18 cellular contexts compared by ENCODE assay signal in the genomic region with DNA sequence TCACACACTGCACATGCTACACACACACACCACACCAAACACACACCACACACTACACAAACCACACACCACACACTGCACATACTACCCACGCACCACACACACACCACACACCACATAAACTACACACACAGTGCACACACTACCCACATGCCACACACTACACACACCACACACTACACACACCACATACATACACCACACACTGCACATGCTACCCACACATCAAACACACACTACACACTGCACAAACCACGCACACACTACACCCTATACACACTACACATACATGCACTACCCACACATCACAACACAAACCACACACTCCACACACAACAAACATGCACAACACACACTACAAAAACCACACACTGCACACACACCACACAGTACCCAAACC. TPM values are rescaled to one million over a fixed set of nuclear protein-coding genes. Genes with fewer than 3 reads are reported as not detected.
A peak's percentile ranks its signal among the peaks of the same experiment; 100 is the strongest.
DNase-seq lines count a peak whose midpoint lies in the region; FAIRE-seq and TF ChIP-seq lines count a peak whose summit lies in the region.
"Had no signal": no experiment of that assay in that cellular context is flagged by ENCODE, and none has a peak within 500 bp of the region (broad histone marks: within the 10 kb centered on the region; RNA-seq: fewer than 3 reads in every experiment).

No MANE protein-coding gene starts in this region.

- peak overlapping the region; percentile 35; the same call in 1 of the 2 replicates for H2BK20ac ChIP-seq in H1 (ENCODE audit: low read length)

- TF ChIP-seq RAD21 in H1 (IDR thresholded peaks at IDR 0.05 in 1 of 2, conservative IDR thresholded peaks at IDR 0.05 in 1 of 2; ENCODE audit: low read depth in 2 of 2, low read length in 2 of 2), result no peak

- H3K27ac ChIP-seq in H1 (ENCODE audit: low read depth, low read length) (no peak overlapping the region), tibial artery (no peak overlapping the region)

- H4K8ac ChIP-seq in H1 (ENCODE audit: extremely low read depth, insufficient read depth, low read length), result no peak overlapping the region

- no peak overlapping the region; a peak in 1 of 4 replicates for H3K4me2 ChIP-seq in H1 (ENCODE audit: insufficient read depth in 1 of 2, low read depth in 2 of 2, low read length in 2 of 2)

- H3K56ac ChIP-seq in H1 (replicated peaks; ENCODE audit: insufficient read length, low read depth, low read length), result peak overlapping the region; percentile 100

- H4K91ac ChIP-seq in H1 (replicated peaks; ENCODE audit: insufficient read length, low read length), result peak overlapping the region; percentile 97

- H2BK12ac ChIP-seq in H1 (ENCODE audit: low read depth, low read length), result peak overlapping the region; percentile 6; the same call in 1 of the 2 replicates

- CTCF ChIA-PET in H1 (lab: Charles Lee; ENCODE audit: partially characterized antibody), result no interaction called here

- DNase-seq in HTR-8/SVneo (ENCODE audit: insufficient read length, low spot score) (no peak), H1 (ENCODE audit: low read depth in 1 of 2, low spot score in 2 of 2) (no peak), GF-D8 (lab: John Stamatoyannopoulos, UW) (no peak), tibial artery (no peak)
- DNase-seq: C1 segment of cervical spinal cord; CD8-positive, alpha-beta memory T cell; DMS53; H7; NCI-H1417 treated with DMSO at 0.1 percent for 48 hours; NCI-H187 treated with DMSO at 0.1 percent for 48 hours; NCI-H226; NCI-H524; NCI-H82; PC-3; RPMI8226; SIG-M5; T-helper 1 cell had no signal

- TF ChIP-seq CTCF in H1 (IDR thresholded peaks at IDR 0.05; ENCODE audit: control extremely low read depth in 1 of 3, insufficient read depth in 1 of 3, low read depth in 1 of 3, low read length in 3 of 3) (no peak), tibial artery (IDR thresholded peaks at IDR 0.05) (no peak)

- H2BK15ac ChIP-seq in H1 (ENCODE audit: low read length), result peak overlapping the region; percentile 62; the same call in 1 of the 2 replicates

- H3K79me1 ChIP-seq in H1 (ENCODE audit: low read depth, low read length), result peaks cover 3% of the 10 kb centered on the region; the same call in 1 of the 2 replicates

- 88% methylated on average over 2 of the region's 2 CpGs; no CpG with 5 or more reads in 1 of the 2 experiments for WGBS in H1 (ENCODE audit: extremely low coverage in 1 of 2, insufficient coverage in 1 of 2, insufficient read length in 1 of 2, insufficient replicate concordance in 2 of 2, low coverage in 1 of 2, low lambda C conversion rate in 2 of 2, missing lambda C conversion rate in 1 of 2), 2 experiments

- H2AFZ ChIP-seq in H1 (ENCODE audit: low read length), result no peak overlapping the region

- H2BK5ac ChIP-seq in H1 (ENCODE audit: low read depth, low read length), result peak overlapping the region; percentile 21; the same call in 1 of the 2 replicates

- H3K9ac ChIP-seq in H1 (replicated peaks in 1 of 4; ENCODE audit: extremely low read depth in 1 of 4, low read depth in 3 of 4, low read length in 3 of 4), result peak overlapping the region in 1 of 4 experiments; percentile 62; a peak in 1 of 7 replicates

- H3K4me3 ChIP-seq in H1 (ENCODE audit: extremely low read depth in 1 of 4, insufficient read depth in 2 of 4, low read depth in 3 of 4, low read length in 4 of 4) (no peak overlapping the region), tibial artery (no peak overlapping the region)

- POLR2A ChIA-PET in H1 (lab: Charles Lee; ENCODE audit: partially characterized antibody), result no interaction called here

- intact Hi-C loops in tibial artery (cut with DNase I; ENCODE audit: low total_unique reads), result no loop called here

- TF ChIP-seq POLR2A in H1 (IDR thresholded peaks at IDR 0.05; ENCODE audit: control extremely low read depth in 1 of 2, low read depth in 2 of 2, low read length in 2 of 2), result no peak

- no peaks in the 10 kb centered on the region; a peak in 1 of 8 replicates for H3K36me3 ChIP-seq in H1 (ENCODE audit: control insufficient read depth in 2 of 4, insufficient read depth in 4 of 4, low read length in 3 of 4)
- no peaks in the 10 kb centered on the region for H3K36me3 ChIP-seq in tibial artery

- peaks cover 0 to 16% (median 10%) of the 10 kb centered on the region in 4 experiments; a peak in 6 of 7 replicates for H3K4me1 ChIP-seq in H1 (replicated peaks in 1 of 4; ENCODE audit: control insufficient read depth in 3 of 4, insufficient read depth in 4 of 4, low read length in 3 of 4)
- H3K4me1 ChIP-seq in tibial artery, result no peaks in the 10 kb centered on the region

- H3K18ac ChIP-seq in H1 (ENCODE audit: extremely low read depth, low read length), result no peak overlapping the region

- H4K20me1 ChIP-seq in H1 (replicated peaks in 1 of 2; ENCODE audit: control insufficient read depth in 1 of 2, insufficient read depth in 2 of 2, low read length in 2 of 2), result peaks cover 0 to 21% of the 10 kb centered on the region in 2 experiments

- peak overlapping the region; percentile 12 for H4K5ac ChIP-seq in H1 (ENCODE audit: insufficient read length, low read depth, low read length)

- no peak overlapping the region for H3K14ac ChIP-seq in H1 (ENCODE audit: insufficient read length)

- H3K23ac ChIP-seq in H1 (ENCODE audit: insufficient read length), result no peak overlapping the region

- H2BK120ac ChIP-seq in H1 (replicated peaks; ENCODE audit: low read depth, low read length), result no peak overlapping the region

- H3K9me3 ChIP-seq in H1 (ENCODE audit: insufficient read depth in 2 of 2, low read depth in 1 of 2, low read length in 1 of 2) (no peaks in the 10 kb centered on the region; a peak in 1 of 4 replicates), tibial artery (no peaks in the 10 kb centered on the region)

- H3K4ac ChIP-seq in H1 (replicated peaks; ENCODE audit: insufficient read length, low read depth, low read length), result no peak overlapping the region

- no peaks in the 10 kb centered on the region for H3K79me2 ChIP-seq in H1 (ENCODE audit: control insufficient read depth in 1 of 2, insufficient read depth in 2 of 2, low read length in 2 of 2)

- peaks cover 24% of the 10 kb centered on the region; the same call in 1 of the 2 replicates for H3K23me2 ChIP-seq in H1 (ENCODE audit: low read depth, low read length)

- no peak for TF ChIP-seq EP300 in H1 (IDR thresholded peaks at IDR 0.05; ENCODE audit: borderline replicate concordance in 1 of 2, low read depth in 2 of 2, low read length in 2 of 2)

- H2AK5ac ChIP-seq in H1 (ENCODE audit: low read depth, low read length), result peak overlapping the region; percentile 98; the same call in 1 of the 2 replicates

- H3K27me3 ChIP-seq in H1 (replicated peaks in 1 of 4; ENCODE audit: control insufficient read depth in 3 of 4, extremely low read depth in 1 of 4, insufficient read depth in 3 of 4, low read length in 3 of 4), result peaks cover 0 to 12% (median 2%) of the 10 kb centered on the region in 4 experiments; a peak in 2 of 7 replicates
- peaks cover 0 to 77% of the 10 kb centered on the region in 2 donors for H3K27me3 ChIP-seq in tibial artery

- FAIRE-seq in HTR-8/SVneo (lab: Jason Lieb, UNC) (peak; percentile 99), H1 (lab: Jason Lieb, UNC) (no peak)

RNA-seq across cellular contexts. Expression of a gene that starts 6.0 kb away (rescaled TPM):
- total RNA-seq in H1 (2021; fragmentation: NEBNext Ultra II Directional; extraction: Animal tissue kit (Norgen Biotek cat#: 25700)), result 0.46 and 1.3 TPM in 2 replicates
- polyA plus RNA-seq in H1 (2011; rRNA removed), result 0.20 and 0.72 TPM in 2 replicates
- 0.41 TPM for polyA plus RNA-seq in H1 (2011; cell fraction: cytosol; rRNA removed)
- polyA plus RNA-seq in H1 (2011; cell fraction: nucleus; rRNA removed), result 1.7 TPM
- polyA plus RNA-seq in H1 (2012, experiment 1 of 2), result 0.22 to 0.74 TPM (median 0.54 TPM) in 4 replicates
- 0.28 TPM for polyA plus RNA-seq in H1 (2012, experiment 2 of 2)
- polyA plus RNA-seq in H1 (2013, experiment 1 of 2), result 1.4 TPM
- polyA plus RNA-seq in H1 (2013, experiment 2 of 2), result 1.3 TPM
- 0.25 and 0.90 TPM in 2 replicates for polyA minus RNA-seq in H1 (2011; rRNA and poly(A)+ RNA removed)
- not detected for polyA minus RNA-seq in H1 (2011; cell fraction: cytosol; rRNA and poly(A)+ RNA removed)
- polyA minus RNA-seq in H1 (2011; cell fraction: nucleus; rRNA and poly(A)+ RNA removed), result not detected
- total RNA-seq: CD8-positive, alpha-beta memory T cell; MCF 10A; PC-3 had no signal

RNA-seq across cellular contexts. Expression of a gene that starts 15.6 kb away (rescaled TPM):
- total RNA-seq in H1 (2021; fragmentation: NEBNext Ultra II Directional; extraction: Animal tissue kit (Norgen Biotek cat#: 25700)), result not detected in 2 replicates
- polyA plus RNA-seq in H1 (2011; rRNA removed), result 0.06 and 0.08 TPM in 2 replicates
- polyA plus RNA-seq in H1 (2011; cell fraction: cytosol; rRNA removed), result not detected
- polyA plus RNA-seq in H1 (2011; cell fraction: nucleus; rRNA removed), result not detected
- polyA plus RNA-seq in H1 (2012, experiment 1 of 2), result 0.20 TPM in 1 of 4 replicates, not detected in the others
- polyA plus RNA-seq in H1 (2012, experiment 2 of 2), result not detected
- polyA plus RNA-seq in H1 (2013, experiment 1 of 2), result 0.12 TPM
- 0.07 TPM for polyA plus RNA-seq in H1 (2013, experiment 2 of 2)
- not detected in 2 replicates for polyA minus RNA-seq in H1 (2011; rRNA and poly(A)+ RNA removed)
- polyA minus RNA-seq in H1 (2011; cell fraction: cytosol; rRNA and poly(A)+ RNA removed), result not detected
- polyA minus RNA-seq in H1 (2011; cell fraction: nucleus; rRNA and poly(A)+ RNA removed), result not detected
- total RNA-seq: H7, MCF 10A, PC-3 had no signal
- polyA plus RNA-seq: CD8-positive, alpha-beta memory T cell had no signal

RNA-seq across cellular contexts. Expression of a gene that starts 29.2 kb away (rescaled TPM):
- 109 and 113 TPM in 2 replicates for total RNA-seq in H1 (2021; fragmentation: NEBNext Ultra II Directional; extraction: Animal tissue kit (Norgen Biotek cat#: 25700))
- polyA plus RNA-seq in H1 (2011; rRNA removed), result 74.1 and 119 TPM in 2 replicates
- 142 TPM for polyA plus RNA-seq in H1 (2011; cell fraction: cytosol; rRNA removed)
- polyA plus RNA-seq in H1 (2011; cell fraction: nucleus; rRNA removed), result 268 TPM
- 112 to 133 TPM (median 125 TPM) in 4 replicates for polyA plus RNA-seq in H1 (2012, experiment 1 of 2)
- 90.5 TPM for polyA plus RNA-seq in H1 (2012, experiment 2 of 2)
- 70.6 TPM for polyA plus RNA-seq in H1 (2013, experiment 1 of 2)
- polyA plus RNA-seq in H1 (2013, experiment 2 of 2), result 72.7 TPM
- polyA minus RNA-seq in H1 (2011; rRNA and poly(A)+ RNA removed), result 29.0 and 60.8 TPM in 2 replicates
- 79.1 TPM for polyA minus RNA-seq in H1 (2011; cell fraction: cytosol; rRNA and poly(A)+ RNA removed)
- polyA minus RNA-seq in H1 (2011; cell fraction: nucleus; rRNA and poly(A)+ RNA removed), result 82.7 TPM

RNA-seq across cellular contexts. Expression of a gene that starts 31.1 kb away (rescaled TPM):
- 0.54 and 0.60 TPM in 2 replicates for total RNA-seq in H1 (2021; fragmentation: NEBNext Ultra II Directional; extraction: Animal tissue kit (Norgen Biotek cat#: 25700))
- polyA plus RNA-seq in H1 (2011; rRNA removed), result 0.06 and 0.42 TPM in 2 replicates
- polyA plus RNA-seq in H1 (2011; cell fraction: cytosol; rRNA removed), result 0.30 TPM
- 0.51 TPM for polyA plus RNA-seq in H1 (2011; cell fraction: nucleus; rRNA removed)
- 0.13 to 0.33 TPM (median 0.18 TPM) in 3 of 4 replicates, not detected in the other for polyA plus RNA-seq in H1 (2012, experiment 1 of 2)
- polyA plus RNA-seq in H1 (2012, experiment 2 of 2), result not detected
- 0.53 TPM for polyA plus RNA-seq in H1 (2013, experiment 1 of 2)
- 0.24 TPM for polyA plus RNA-seq in H1 (2013, experiment 2 of 2)
- polyA minus RNA-seq in H1 (2011; rRNA and poly(A)+ RNA removed), result 0.39 TPM in 1 of 2 replicates, not detected in the other
- polyA minus RNA-seq in H1 (2011; cell fraction: cytosol; rRNA and poly(A)+ RNA removed), result not detected
- not detected for polyA minus RNA-seq in H1 (2011; cell fraction: nucleus; rRNA and poly(A)+ RNA removed)
- total RNA-seq: H7 had no signal
- polyA plus RNA-seq: CD8-positive, alpha-beta memory T cell had no signal

RNA-seq across cellular contexts. Expression of a gene that starts 49.1 kb away (rescaled TPM):
- total RNA-seq in H1 (2021; fragmentation: NEBNext Ultra II Directional; extraction: Animal tissue kit (Norgen Biotek cat#: 25700)), result 159 and 166 TPM in 2 replicates
- 186 and 296 TPM in 2 replicates for polyA plus RNA-seq in H1 (2011; rRNA removed)
- 106 TPM for polyA plus RNA-seq in H1 (2011; cell fraction: cytosol; rRNA removed)
- polyA plus RNA-seq in H1 (2011; cell fraction: nucleus; rRNA removed), result 204 TPM
- polyA plus RNA-seq in H1 (2012, experiment 1 of 2), result 145 to 238 TPM (median 230 TPM) in 4 replicates
- polyA plus RNA-seq in H1 (2012, experiment 2 of 2), result 175 TPM
- 208 TPM for polyA plus RNA-seq in H1 (2013, experiment 1 of 2)
- 218 TPM for polyA plus RNA-seq in H1 (2013, experiment 2 of 2)
- polyA minus RNA-seq in H1 (2011; rRNA and poly(A)+ RNA removed), result 87.1 and 93.1 TPM in 2 replicates
- 222 TPM for polyA minus RNA-seq in H1 (2011; cell fraction: cytosol; rRNA and poly(A)+ RNA removed)
- polyA minus RNA-seq in H1 (2011; cell fraction: nucleus; rRNA and poly(A)+ RNA removed), result 191 TPM
